In the genomic region with DNA sequence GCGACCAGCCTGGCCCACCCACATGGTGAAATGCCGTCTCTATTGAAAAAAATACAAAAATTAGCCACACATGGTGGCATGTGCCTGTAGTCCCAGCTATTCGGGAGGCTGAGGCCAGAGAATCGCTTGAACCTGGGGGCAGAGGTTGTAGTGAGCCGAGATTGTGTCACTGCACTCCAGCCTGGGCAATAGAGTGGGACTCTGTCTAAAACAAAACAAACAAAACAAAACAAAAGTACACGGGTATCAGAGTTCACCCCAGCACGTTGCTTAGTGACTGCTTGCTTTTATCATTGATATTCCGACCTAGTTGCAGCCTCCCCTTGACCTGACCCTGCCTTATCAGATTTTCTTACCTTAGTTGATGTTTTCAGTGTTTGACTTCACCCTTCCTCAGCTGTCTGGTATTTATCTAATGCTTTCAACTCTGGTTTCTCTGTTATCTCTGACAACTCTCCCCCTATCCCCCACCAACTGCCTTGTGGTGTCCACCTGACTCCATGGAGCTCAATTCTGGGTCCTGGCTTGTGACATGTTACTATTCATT, we compare ENCODE assay signal across 21 cellular contexts.
"Had no signal": no experiment of that assay in that cellular context is flagged by ENCODE, and none has a peak within 500 bp of the region (broad histone marks: within the 10 kb centered on the region; RNA-seq: fewer than 3 reads in every experiment).

No MANE protein-coding gene starts in this region.

- H3K36me3 Mint-ChIP-seq: activated naive CD4-positive, alpha-beta T cell treated with anti-CD3 and anti-CD28 coated beads, Interleukin-2, amount 10 ng/mL, durations not matched to agents 7 days and 5 days; mesothelial cell of epicardium had no signal

- H3K9me3 ChIP-seq: esophagus squamous epithelium, heart right ventricle, tibial nerve had no signal

- H3K9me3 Mint-ChIP-seq: activated naive CD4-positive, alpha-beta T cell treated with anti-CD3 and anti-CD28 coated beads, Interleukin-2, amount 10 ng/mL, durations not matched to agents 7 days and 5 days; central memory CD8-positive, alpha-beta T cell; mesothelial cell of epicardium; nephron had no signal

- H3K27ac ChIP-seq: coronary artery, esophagus squamous epithelium, heart right ventricle, tibial nerve, VCaP had no signal

- H3K36me3 ChIP-seq: esophagus squamous epithelium, heart right ventricle, tibial nerve had no signal

- H3K4me3 ChIP-seq: coronary artery, esophagus squamous epithelium, heart right ventricle, lung, tibial nerve had no signal

- H3K27ac Mint-ChIP-seq: activated naive CD4-positive, alpha-beta T cell treated with anti-CD3 and anti-CD28 coated beads, Interleukin-2, amount 10 ng/mL, durations not matched to agents 7 days and 5 days; mesothelial cell of epicardium; nephron had no signal

- DNase-seq: activated CD4-positive, alpha-beta T cell treated with anti-CD3 and anti-CD28 coated beads for 1 hour; activated CD8-positive, alpha-beta memory T cell treated with anti-CD3 and anti-CD28 coated beads for 24 hours; activated CD8-positive, alpha-beta memory T cell treated with anti-CD3 and anti-CD28 coated beads, Interleukin-2, amount 50 U/mL, for 48 hours; activated effector memory CD4-positive, alpha-beta T cell treated with Interleukin-2 at 50 U/mL for 16 hours; activated naive CD4-positive, alpha-beta T cell treated with anti-CD3 and anti-CD28 coated beads, Interleukin-2, amount 10 ng/mL, durations not matched to agents 7 days and 5 days; activated T-cell treated with anti-CD3 and anti-CD28 coated beads, Interleukin-2, amount 50 U/mL, for 48 hours; aorta; effector CD8-positive, alpha-beta T cell; esophagus squamous epithelium; heart right ventricle; nucleus accumbens; posterior cingulate gyrus; stimulated activated naive CD8-positive, alpha-beta T cell treated with anti-CD3 and anti-CD28 coated beads, Interleukin-15, Interleukin-2, amounts not matched to agents 100 U/mL and 50 U/mL, for 24 hours; T-helper 2 cell had no signal

- H3K27me3 ChIP-seq: tibial nerve had no signal

- H3K4me3 Mint-ChIP-seq: activated naive CD4-positive, alpha-beta T cell treated with anti-CD3 and anti-CD28 coated beads, Interleukin-2, amount 10 ng/mL, durations not matched to agents 7 days and 5 days; central memory CD8-positive, alpha-beta T cell; mesothelial cell of epicardium; nephron had no signal
